1 cellular context compared by ENCODE assay signal in the genomic region with DNA sequence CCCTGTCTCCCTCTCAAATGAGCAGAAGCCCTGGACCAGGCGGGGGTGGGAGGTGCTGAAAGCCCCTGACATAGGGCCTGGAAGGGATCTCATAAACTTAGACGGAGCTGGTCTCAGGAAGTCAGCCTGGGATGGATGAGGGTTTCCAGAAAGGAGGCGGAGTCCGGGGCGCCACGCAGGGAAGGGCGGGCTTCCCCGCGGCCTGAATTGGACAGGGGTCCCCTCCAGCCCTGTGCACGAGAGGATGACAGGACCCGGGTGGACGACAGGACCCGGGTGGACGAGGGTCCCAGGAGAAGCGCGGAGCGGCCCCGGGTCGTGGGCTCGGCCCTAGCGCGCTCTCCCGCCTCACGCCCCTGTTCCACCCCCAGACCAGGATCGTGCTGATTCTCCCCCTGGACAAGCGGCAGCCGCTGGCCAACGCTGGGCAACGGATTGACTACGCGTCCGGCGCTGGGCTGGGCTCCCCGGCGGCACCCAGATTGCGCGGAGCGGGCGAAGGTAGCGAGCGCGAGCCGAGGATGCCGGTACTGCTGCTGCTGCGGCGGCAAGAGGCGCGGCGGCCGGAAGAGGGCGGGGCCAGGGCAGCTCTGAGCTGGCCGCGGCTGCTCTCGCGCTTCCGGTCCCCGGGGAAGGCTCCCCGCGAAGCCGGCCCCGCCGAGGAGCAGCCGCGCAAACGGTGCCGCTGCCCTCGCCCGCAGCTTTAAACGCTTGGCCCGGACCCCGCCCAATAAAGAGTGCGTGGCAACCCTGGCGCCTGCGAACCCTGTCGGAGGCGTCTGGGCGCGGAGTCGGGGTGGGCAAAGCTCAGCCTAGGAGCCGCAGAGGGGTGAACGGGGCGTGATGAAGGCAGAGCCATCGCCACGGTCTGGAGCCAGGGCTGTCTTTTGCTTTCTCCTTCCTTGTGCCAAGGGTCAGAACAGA.
TF ChIP-seq lines count a peak whose summit lies in the region.

No MANE protein-coding gene starts in this region.

TF ChIP-seq in HepG2, 621 proteins besides CTCF, POLR2A, EP300 and RAD21 (continued from another document and continues in another):
- TF ChIP-seq, protein P1, sequence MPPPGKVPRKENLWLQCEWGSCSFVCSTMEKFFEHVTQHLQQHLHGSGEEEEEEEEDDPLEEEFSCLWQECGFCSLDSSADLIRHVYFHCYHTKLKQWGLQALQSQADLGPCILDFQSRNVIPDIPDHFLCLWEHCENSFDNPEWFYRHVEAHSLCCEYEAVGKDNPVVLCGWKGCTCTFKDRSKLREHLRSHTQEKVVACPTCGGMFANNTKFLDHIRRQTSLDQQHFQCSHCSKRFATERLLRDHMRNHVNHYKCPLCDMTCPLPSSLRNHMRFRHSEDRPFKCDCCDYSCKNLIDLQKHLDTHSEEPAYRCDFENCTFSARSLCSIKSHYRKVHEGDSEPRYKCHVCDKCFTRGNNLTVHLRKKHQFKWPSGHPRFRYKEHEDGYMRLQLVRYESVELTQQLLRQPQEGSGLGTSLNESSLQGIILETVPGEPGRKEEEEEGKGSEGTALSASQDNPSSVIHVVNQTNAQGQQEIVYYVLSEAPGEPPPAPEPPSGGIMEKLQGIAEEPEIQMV (CRISPR knock-in tag; IDR thresholded peaks at IDR 0.05; ENCODE audit: low read depth) = no peak
- TF ChIP-seq WIZ (CRISPR knock-in tag; IDR thresholded peaks at IDR 0.05) = peak; percentile 67; the same call in 1 of the 2 replicates
- TF ChIP-seq TCF7 (IDR thresholded peaks at IDR 0.05; ENCODE audit: low read depth) = no peak
- no peak for TF ChIP-seq ZSCAN29 (CRISPR knock-in tag; conservative IDR thresholded peaks at IDR 0.05)
- TF ChIP-seq, protein P2, sequence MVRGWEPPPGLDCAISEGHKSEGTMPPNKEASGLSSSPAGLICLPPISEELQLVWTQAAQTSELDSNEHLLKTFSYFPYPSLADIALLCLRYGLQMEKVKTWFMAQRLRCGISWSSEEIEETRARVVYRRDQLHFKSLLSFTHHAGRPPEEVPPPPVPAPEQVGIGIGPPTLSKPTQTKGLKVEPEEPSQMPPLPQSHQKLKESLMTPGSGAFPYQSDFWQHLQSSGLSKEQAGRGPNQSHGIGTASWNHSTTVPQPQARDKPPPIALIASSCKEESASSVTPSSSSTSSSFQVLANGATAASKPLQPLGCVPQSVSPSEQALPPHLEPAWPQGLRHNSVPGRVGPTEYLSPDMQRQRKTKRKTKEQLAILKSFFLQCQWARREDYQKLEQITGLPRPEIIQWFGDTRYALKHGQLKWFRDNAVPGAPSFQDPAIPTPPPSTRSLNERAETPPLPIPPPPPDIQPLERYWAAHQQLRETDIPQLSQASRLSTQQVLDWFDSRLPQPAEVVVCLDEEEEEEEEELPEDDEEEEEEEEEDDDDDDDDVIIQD (CRISPR knock-in tag; IDR thresholded peaks at IDR 0.05; ENCODE audit: low read depth) = no peak
- peak; percentile 98 for TF ChIP-seq CCDC6 (CRISPR knock-in tag; IDR thresholded peaks at IDR 0.05)
- TF ChIP-seq, protein P3, sequence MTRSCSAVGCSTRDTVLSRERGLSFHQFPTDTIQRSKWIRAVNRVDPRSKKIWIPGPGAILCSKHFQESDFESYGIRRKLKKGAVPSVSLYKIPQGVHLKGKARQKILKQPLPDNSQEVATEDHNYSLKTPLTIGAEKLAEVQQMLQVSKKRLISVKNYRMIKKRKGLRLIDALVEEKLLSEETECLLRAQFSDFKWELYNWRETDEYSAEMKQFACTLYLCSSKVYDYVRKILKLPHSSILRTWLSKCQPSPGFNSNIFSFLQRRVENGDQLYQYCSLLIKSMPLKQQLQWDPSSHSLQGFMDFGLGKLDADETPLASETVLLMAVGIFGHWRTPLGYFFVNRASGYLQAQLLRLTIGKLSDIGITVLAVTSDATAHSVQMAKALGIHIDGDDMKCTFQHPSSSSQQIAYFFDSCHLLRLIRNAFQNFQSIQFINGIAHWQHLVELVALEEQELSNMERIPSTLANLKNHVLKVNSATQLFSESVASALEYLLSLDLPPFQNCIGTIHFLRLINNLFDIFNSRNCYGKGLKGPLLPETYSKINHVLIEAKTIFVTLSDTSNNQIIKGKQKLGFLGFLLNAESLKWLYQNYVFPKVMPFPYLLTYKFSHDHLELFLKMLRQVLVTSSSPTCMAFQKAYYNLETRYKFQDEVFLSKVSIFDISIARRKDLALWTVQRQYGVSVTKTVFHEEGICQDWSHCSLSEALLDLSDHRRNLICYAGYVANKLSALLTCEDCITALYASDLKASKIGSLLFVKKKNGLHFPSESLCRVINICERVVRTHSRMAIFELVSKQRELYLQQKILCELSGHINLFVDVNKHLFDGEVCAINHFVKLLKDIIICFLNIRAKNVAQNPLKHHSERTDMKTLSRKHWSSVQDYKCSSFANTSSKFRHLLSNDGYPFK (CRISPR knock-in tag; IDR thresholded peaks at IDR 0.05; ENCODE audit: borderline replicate concordance) = peak; percentile 49; the same call in 1 of the 2 replicates
- peak; percentile 98 for TF ChIP-seq ARID2 (CRISPR knock-in tag; IDR thresholded peaks at IDR 0.05; ENCODE audit: borderline replicate concordance)
- TF ChIP-seq, protein P4, sequence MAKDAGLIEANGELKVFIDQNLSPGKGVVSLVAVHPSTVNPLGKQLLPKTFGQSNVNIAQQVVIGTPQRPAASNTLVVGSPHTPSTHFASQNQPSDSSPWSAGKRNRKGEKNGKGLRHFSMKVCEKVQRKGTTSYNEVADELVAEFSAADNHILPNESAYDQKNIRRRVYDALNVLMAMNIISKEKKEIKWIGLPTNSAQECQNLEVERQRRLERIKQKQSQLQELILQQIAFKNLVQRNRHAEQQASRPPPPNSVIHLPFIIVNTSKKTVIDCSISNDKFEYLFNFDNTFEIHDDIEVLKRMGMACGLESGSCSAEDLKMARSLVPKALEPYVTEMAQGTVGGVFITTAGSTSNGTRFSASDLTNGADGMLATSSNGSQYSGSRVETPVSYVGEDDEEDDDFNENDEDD (CRISPR knock-in tag; IDR thresholded peaks at IDR 0.05; ENCODE audit: borderline replicate concordance) = peak; percentile 87
- TF ChIP-seq NFIB (CRISPR knock-in tag; IDR thresholded peaks at IDR 0.05; ENCODE audit: borderline replicate concordance) = no peak
- TF ChIP-seq SMAD1 (CRISPR knock-in tag; IDR thresholded peaks at IDR 0.05; ENCODE audit: borderline replicate concordance, low read depth) = peak; percentile 99
- TF ChIP-seq ZBTB7B (CRISPR knock-in tag; IDR thresholded peaks at IDR 0.05) = no peak; the same call in 1 of the 2 replicates
- TF ChIP-seq, protein P5, sequence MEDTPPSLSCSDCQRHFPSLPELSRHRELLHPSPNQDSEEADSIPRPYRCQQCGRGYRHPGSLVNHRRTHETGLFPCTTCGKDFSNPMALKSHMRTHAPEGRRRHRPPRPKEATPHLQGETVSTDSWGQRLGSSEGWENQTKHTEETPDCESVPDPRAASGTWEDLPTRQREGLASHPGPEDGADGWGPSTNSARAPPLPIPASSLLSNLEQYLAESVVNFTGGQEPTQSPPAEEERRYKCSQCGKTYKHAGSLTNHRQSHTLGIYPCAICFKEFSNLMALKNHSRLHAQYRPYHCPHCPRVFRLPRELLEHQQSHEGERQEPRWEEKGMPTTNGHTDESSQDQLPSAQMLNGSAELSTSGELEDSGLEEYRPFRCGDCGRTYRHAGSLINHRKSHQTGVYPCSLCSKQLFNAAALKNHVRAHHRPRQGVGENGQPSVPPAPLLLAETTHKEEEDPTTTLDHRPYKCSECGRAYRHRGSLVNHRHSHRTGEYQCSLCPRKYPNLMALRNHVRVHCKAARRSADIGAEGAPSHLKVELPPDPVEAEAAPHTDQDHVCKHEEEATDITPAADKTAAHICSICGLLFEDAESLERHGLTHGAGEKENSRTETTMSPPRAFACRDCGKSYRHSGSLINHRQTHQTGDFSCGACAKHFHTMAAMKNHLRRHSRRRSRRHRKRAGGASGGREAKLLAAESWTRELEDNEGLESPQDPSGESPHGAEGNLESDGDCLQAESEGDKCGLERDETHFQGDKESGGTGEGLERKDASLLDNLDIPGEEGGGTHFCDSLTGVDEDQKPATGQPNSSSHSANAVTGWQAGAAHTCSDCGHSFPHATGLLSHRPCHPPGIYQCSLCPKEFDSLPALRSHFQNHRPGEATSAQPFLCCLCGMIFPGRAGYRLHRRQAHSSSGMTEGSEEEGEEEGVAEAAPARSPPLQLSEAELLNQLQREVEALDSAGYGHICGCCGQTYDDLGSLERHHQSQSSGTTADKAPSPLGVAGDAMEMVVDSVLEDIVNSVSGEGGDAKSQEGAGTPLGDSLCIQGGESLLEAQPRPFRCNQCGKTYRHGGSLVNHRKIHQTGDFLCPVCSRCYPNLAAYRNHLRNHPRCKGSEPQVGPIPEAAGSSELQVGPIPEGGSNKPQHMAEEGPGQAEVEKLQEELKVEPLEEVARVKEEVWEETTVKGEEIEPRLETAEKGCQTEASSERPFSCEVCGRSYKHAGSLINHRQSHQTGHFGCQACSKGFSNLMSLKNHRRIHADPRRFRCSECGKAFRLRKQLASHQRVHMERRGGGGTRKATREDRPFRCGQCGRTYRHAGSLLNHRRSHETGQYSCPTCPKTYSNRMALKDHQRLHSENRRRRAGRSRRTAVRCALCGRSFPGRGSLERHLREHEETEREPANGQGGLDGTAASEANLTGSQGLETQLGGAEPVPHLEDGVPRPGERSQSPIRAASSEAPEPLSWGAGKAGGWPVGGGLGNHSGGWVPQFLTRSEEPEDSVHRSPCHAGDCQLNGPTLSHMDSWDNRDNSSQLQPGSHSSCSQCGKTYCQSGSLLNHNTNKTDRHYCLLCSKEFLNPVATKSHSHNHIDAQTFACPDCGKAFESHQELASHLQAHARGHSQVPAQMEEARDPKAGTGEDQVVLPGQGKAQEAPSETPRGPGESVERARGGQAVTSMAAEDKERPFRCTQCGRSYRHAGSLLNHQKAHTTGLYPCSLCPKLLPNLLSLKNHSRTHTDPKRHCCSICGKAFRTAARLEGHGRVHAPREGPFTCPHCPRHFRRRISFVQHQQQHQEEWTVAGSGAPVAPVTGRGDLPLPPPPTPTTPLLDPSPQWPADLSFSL (CRISPR knock-in tag; IDR thresholded peaks at IDR 0.05) = no peak; the same call in 1 of the 2 replicates
- no peak; the same call in 1 of the 2 replicates for TF ChIP-seq ZFP41 (CRISPR knock-in tag; IDR thresholded peaks at IDR 0.05; ENCODE audit: borderline replicate concordance)
- TF ChIP-seq, protein P6, sequence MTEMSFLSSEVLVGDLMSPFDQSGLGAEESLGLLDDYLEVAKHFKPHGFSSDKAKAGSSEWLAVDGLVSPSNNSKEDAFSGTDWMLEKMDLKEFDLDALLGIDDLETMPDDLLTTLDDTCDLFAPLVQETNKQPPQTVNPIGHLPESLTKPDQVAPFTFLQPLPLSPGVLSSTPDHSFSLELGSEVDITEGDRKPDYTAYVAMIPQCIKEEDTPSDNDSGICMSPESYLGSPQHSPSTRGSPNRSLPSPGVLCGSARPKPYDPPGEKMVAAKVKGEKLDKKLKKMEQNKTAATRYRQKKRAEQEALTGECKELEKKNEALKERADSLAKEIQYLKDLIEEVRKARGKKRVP (CRISPR knock-in tag; IDR thresholded peaks at IDR 0.05) = peak in 1 of 2 experiments; percentile 70; a peak in 1 of 4 replicates
- TF ChIP-seq SETDB1 (CRISPR knock-in tag; IDR thresholded peaks at IDR 0.05; ENCODE audit: borderline replicate concordance) = no peak
- TF ChIP-seq, protein P7, sequence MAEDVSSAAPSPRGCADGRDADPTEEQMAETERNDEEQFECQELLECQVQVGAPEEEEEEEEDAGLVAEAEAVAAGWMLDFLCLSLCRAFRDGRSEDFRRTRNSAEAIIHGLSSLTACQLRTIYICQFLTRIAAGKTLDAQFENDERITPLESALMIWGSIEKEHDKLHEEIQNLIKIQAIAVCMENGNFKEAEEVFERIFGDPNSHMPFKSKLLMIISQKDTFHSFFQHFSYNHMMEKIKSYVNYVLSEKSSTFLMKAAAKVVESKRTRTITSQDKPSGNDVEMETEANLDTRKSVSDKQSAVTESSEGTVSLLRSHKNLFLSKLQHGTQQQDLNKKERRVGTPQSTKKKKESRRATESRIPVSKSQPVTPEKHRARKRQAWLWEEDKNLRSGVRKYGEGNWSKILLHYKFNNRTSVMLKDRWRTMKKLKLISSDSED (CRISPR knock-in tag; IDR thresholded peaks at IDR 0.05) = peak; percentile 87
- TF ChIP-seq ZNF878 (CRISPR knock-in tag; IDR thresholded peaks at IDR 0.05) = 0 out of 2 replicates have a peak, but pooled peaks have one; percentile 75
- no peak for TF ChIP-seq KDM6A (CRISPR knock-in tag; IDR thresholded peaks at IDR 0.05; ENCODE audit: low read depth)
- no peak for TF ChIP-seq NFE2L2 (IDR thresholded peaks at IDR 0.05; ENCODE audit: low read length)
- peak; percentile 83 for TF ChIP-seq ZIK1 (CRISPR knock-in tag; IDR thresholded peaks at IDR 0.05; ENCODE audit: borderline replicate concordance, low read depth)
- TF ChIP-seq RFXANK (CRISPR knock-in tag; IDR thresholded peaks at IDR 0.05) = peak; percentile 68; the same call in 1 of the 2 replicates
- peak; percentile 91 for TF ChIP-seq FLYWCH1 (CRISPR knock-in tag; IDR thresholded peaks at IDR 0.05)
- no peak for TF ChIP-seq ZSCAN22 (CRISPR knock-in tag; IDR thresholded peaks at IDR 0.05)
- peak; percentile 56; the same call in 1 of the 2 replicates for TF ChIP-seq SIN3A (IDR thresholded peaks at IDR 0.05; ENCODE audit: borderline replicate concordance, low read depth, low read length)
- TF ChIP-seq, protein P8, sequence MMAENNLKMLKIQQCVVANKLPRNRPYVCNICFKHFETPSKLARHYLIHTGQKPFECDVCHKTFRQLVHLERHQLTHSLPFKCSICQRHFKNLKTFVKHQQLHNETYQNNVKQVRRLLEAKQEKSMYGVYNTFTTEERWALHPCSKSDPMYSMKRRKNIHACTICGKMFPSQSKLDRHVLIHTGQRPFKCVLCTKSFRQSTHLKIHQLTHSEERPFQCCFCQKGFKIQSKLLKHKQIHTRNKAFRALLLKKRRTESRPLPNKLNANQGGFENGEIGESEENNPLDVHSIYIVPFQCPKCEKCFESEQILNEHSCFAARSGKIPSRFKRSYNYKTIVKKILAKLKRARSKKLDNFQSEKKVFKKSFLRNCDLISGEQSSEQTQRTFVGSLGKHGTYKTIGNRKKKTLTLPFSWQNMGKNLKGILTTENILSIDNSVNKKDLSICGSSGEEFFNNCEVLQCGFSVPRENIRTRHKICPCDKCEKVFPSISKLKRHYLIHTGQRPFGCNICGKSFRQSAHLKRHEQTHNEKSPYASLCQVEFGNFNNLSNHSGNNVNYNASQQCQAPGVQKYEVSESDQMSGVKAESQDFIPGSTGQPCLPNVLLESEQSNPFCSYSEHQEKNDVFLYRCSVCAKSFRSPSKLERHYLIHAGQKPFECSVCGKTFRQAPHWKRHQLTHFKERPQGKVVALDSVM (CRISPR knock-in tag; IDR thresholded peaks at IDR 0.05) = peak; percentile 62
- TF ChIP-seq, protein P9, sequence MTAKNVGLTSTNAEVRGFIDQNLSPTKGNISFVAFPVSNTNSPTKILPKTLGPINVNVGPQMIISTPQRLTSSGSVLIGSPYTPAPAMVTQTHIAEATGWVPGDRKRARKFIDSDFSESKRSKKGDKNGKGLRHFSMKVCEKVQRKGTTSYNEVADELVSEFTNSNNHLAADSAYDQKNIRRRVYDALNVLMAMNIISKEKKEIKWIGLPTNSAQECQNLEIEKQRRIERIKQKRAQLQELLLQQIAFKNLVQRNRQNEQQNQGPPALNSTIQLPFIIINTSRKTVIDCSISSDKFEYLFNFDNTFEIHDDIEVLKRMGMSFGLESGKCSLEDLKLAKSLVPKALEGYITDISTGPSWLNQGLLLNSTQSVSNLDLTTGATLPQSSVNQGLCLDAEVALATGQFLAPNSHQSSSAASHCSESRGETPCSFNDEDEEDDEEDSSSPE (CRISPR knock-in tag; IDR thresholded peaks at IDR 0.05) = peak; percentile 87
- TF ChIP-seq SP140L (CRISPR knock-in tag; IDR thresholded peaks at IDR 0.05; ENCODE audit: borderline replicate concordance) = peak; percentile 84; the same call in 1 of the 2 replicates
- peak; percentile 89; the same call in 1 of the 2 replicates for TF ChIP-seq TOE1 (CRISPR knock-in tag; IDR thresholded peaks at IDR 0.05)
- TF ChIP-seq NR3C1 (CRISPR knock-in tag; IDR thresholded peaks at IDR 0.05) = no peak
- no peak for TF ChIP-seq SNRNP70 (IDR thresholded peaks at IDR 0.05; ENCODE audit: low read depth, low read length)
- TF ChIP-seq ZNF292 (CRISPR knock-in tag; IDR thresholded peaks at IDR 0.05; ENCODE audit: borderline replicate concordance, low read depth) = 0 out of 2 replicates have a peak, but pooled peaks have one; percentile 31
- peak; percentile 92 for TF ChIP-seq ZFP90 (CRISPR knock-in tag; IDR thresholded peaks at IDR 0.05; ENCODE audit: borderline replicate concordance)
- TF ChIP-seq GABPB1 (CRISPR knock-in tag; IDR thresholded peaks at IDR 0.05) = peak; percentile 96
